Comparison of ENCODE assay signal across 12 cellular contexts in genomic region chr1:67479146-67479891, GRCh38. TPM values are rescaled to one million over a fixed set of nuclear protein-coding genes. Genes with fewer than 3 reads are reported as not detected.
DNase-seq lines count a peak whose midpoint lies in the region; ATAC-seq, FAIRE-seq and TF ChIP-seq lines count a peak whose summit lies in the region.
"Had no signal": no experiment of that assay in that cellular context is flagged by ENCODE, and none has a peak within 500 bp of the region (broad histone marks: within the 10 kb centered on the region; RNA-seq: fewer than 3 reads in every experiment).

No MANE protein-coding gene starts in this region.

- no peaks in the 10 kb centered on the region for H3K9me1 ChIP-seq in K562 (ENCODE audit: control insufficient read depth, insufficient read depth, low read length)

- no peaks in the 10 kb centered on the region for H3K79me2 ChIP-seq in K562 (ENCODE audit: control insufficient read depth, insufficient read depth, low read length)

- no peaks in the 10 kb centered on the region for H3K4me1 Mint-ChIP-seq in CD4-positive, alpha-beta memory T cell

- 0 out of 4 replicates have a peak, but pooled peaks of 1 of the 2 experiments have one; percentile 13 for TF ChIP-seq RAD21 in K562 (CRISPR knock-in tag; conservative IDR thresholded peaks at IDR 0.05 in 1 of 2, IDR thresholded peaks at IDR 0.05 in 1 of 2)

- POLR2A ChIA-PET in K562 (lab: Yijun Ruan, JAX) = interaction anchor here (0.6 to 1.8 kb wide), 9 partner anchors 12 to 163 kb away, joined by 3 to 5 read pairs (median 3); no protein-coding TSS in a partner anchor
- POLR2A ChIA-PET in CD4-positive, alpha-beta memory T cell (lab: Charles Lee; ENCODE audit: partially characterized antibody) = no interaction called here

- no peaks in the 10 kb centered on the region for H3K27me3 ChIP-seq in K562 (ENCODE audit: control insufficient read depth in 2 of 2, insufficient read depth in 2 of 2, low read length in 2 of 2)
- no peaks in the 10 kb centered on the region for H3K27me3 ChIP-seq in CD4-positive, alpha-beta memory T cell (ENCODE audit: insufficient read depth, low read length)

- peak; percentile 95 for ATAC-seq in K562
- ATAC-seq in HG02970 (IDR thresholded peaks at IDR 0.05; ENCODE audit: low FRiP score, unreplicated experiment) = no peak
- no peak for ATAC-seq in HG03342 (IDR thresholded peaks at IDR 0.05; ENCODE audit: unreplicated experiment)

- H3K27ac Mint-ChIP-seq in CD4-positive, alpha-beta memory T cell = no peak overlapping the region
- H3K27ac Mint-ChIP-seq: activated naive CD4-positive, alpha-beta T cell treated with anti-CD3 and anti-CD28 coated beads, Interleukin-2, amount 50 U/mL, for 24 hours; stimulated activated naive CD8-positive, alpha-beta T cell treated with anti-CD3 and anti-CD28 coated beads, Interleukin-15, Interleukin-2, amounts not matched to agents 100 ng/mL and 50 ng/mL, for 24 hours had no signal

- 1% methylated on average over 8 of the region's 10 CpGs for WGBS in K562 (ENCODE audit: insufficient coverage, low coverage, missing lambda C conversion rate)

- no peak overlapping the region for H3K4me3 ChIP-seq in K562
- H3K4me3 ChIP-seq in CD4-positive, alpha-beta memory T cell (ENCODE audit: low read length in 2 of 2) = no peak overlapping the region

- no TSS peak for BruUV-seq in K562 (replicated peaks; lab: Mats Ljungman, UMichigan)

- TF ChIP-seq CTCF in C4-2B (conservative IDR thresholded peaks at IDR 0.05) (no peak), K562 (IDR thresholded peaks at IDR 0.05 in 2 of 3, conservative IDR thresholded peaks at IDR 0.05 in 1 of 3; ENCODE audit: insufficient read depth in 2 of 3, low read depth in 1 of 3, low read length in 3 of 3) (no peak)

- in situ Hi-C loops in K562 (cut with MboI) = loop anchor here (25.0 kb wide), 1 partner anchor 492 kb away; no protein-coding TSS in a partner anchor

- DNase-seq in HT-29 (ENCODE audit: low spot score) = peak; percentile 25
- peak; percentile 83 to 95 (median 86) for DNase-seq in K562 (ENCODE audit: extremely low read depth in 1 of 4, low spot score in 3 of 4)
- DNase-seq in mucosa of gallbladder (ENCODE audit: low spot score) = peak; percentile 16
- no peak for DNase-seq in CD4-positive, alpha-beta memory T cell
- no peak for DNase-seq in KG1 (lab: John Stamatoyannopoulos, UW)
- DNase-seq: DND-41, posterior cingulate gyrus had no signal

- H3K4me2 ChIP-seq in K562 (ENCODE audit: insufficient read depth, low read length) = peak overlapping the region; percentile 52

- H3K9me3 Mint-ChIP-seq in CD4-positive, alpha-beta memory T cell = no peaks in the 10 kb centered on the region
- H3K9me3 Mint-ChIP-seq: activated naive CD4-positive, alpha-beta T cell treated with anti-CD3 and anti-CD28 coated beads, Interleukin-2, amount 50 U/mL, for 24 hours; stimulated activated naive CD8-positive, alpha-beta T cell treated with anti-CD3 and anti-CD28 coated beads, Interleukin-15, Interleukin-2, amounts not matched to agents 100 ng/mL and 50 ng/mL, for 24 hours had no signal

- no peak for TF ChIP-seq POLR2A in K562 (conservative IDR thresholded peaks at IDR 0.05)

- H3K4me3 Mint-ChIP-seq in CD4-positive, alpha-beta memory T cell = no peak overlapping the region
- H3K4me3 Mint-ChIP-seq: activated naive CD4-positive, alpha-beta T cell treated with anti-CD3 and anti-CD28 coated beads, Interleukin-2, amount 50 U/mL, for 24 hours; stimulated activated naive CD8-positive, alpha-beta T cell treated with anti-CD3 and anti-CD28 coated beads, Interleukin-15, Interleukin-2, amounts not matched to agents 100 ng/mL and 50 ng/mL, for 24 hours had no signal

- H3K9ac ChIP-seq in K562 (ENCODE audit: insufficient read depth in 1 of 2, low read depth in 2 of 2, low read length in 2 of 2) = peak overlapping the region in 1 of 2 experiments; percentile 48; a peak in 3 of 4 replicates

- intact Hi-C loops in K562 (cut with micrococcal nuclease) = loop anchor here (2.0 kb wide), 1 partner anchor 49 kb away; the partner anchor contains the start of gene SERBP1
- intact Hi-C loops in CD4-positive, alpha-beta memory T cell (cut with micrococcal nuclease) = no loop called here

- peak; percentile 71 for TF ChIP-seq EP300 in K562 (IDR thresholded peaks at IDR 0.05; ENCODE audit: low read length)

- peak; percentile 98 for FAIRE-seq in K562 (lab: Jason Lieb, UNC)

- no peaks in the 10 kb centered on the region for H4K20me1 ChIP-seq in K562 (replicated peaks; ENCODE audit: control insufficient read depth, insufficient read depth, low read length)

- peaks cover 22 to 30% of the 10 kb centered on the region in 2 experiments for H3K4me1 ChIP-seq in K562 (replicated peaks in 1 of 2; ENCODE audit: control insufficient read depth in 2 of 2, insufficient read depth in 2 of 2, low read length in 2 of 2)
- no peaks in the 10 kb centered on the region for H3K4me1 ChIP-seq in CD4-positive, alpha-beta memory T cell (ENCODE audit: insufficient read depth, low read length)

- H2AFZ ChIP-seq in K562 (ENCODE audit: low read depth, low read length) = peak overlapping the region; percentile 86

- no peaks in the 10 kb centered on the region for H3K36me3 Mint-ChIP-seq in CD4-positive, alpha-beta memory T cell
- H3K36me3 Mint-ChIP-seq: activated naive CD4-positive, alpha-beta T cell treated with anti-CD3 and anti-CD28 coated beads, Interleukin-2, amount 50 U/mL, for 24 hours had no signal

- peaks cover 0 to 2% of the 10 kb centered on the region in 2 donors for H3K27me3 Mint-ChIP-seq in CD4-positive, alpha-beta memory T cell
- H3K27me3 Mint-ChIP-seq: activated naive CD4-positive, alpha-beta T cell treated with anti-CD3 and anti-CD28 coated beads, Interleukin-2, amount 50 U/mL, for 24 hours; stimulated activated naive CD8-positive, alpha-beta T cell treated with anti-CD3 and anti-CD28 coated beads, Interleukin-15, Interleukin-2, amounts not matched to agents 100 ng/mL and 50 ng/mL, for 24 hours had no signal

- 0 out of 2 replicates have a peak, but pooled peaks cover 2% of the 10 kb centered on the region for H3K9me3 ChIP-seq in K562 (replicated peaks; ENCODE audit: control insufficient read depth, insufficient read depth, low read depth, low read length)
- no peaks in the 10 kb centered on the region for H3K9me3 ChIP-seq in CD4-positive, alpha-beta memory T cell (ENCODE audit: control insufficient read depth in 1 of 2, low read length in 2 of 2)

- H3K36me3 ChIP-seq in K562 (ENCODE audit: control insufficient read depth, insufficient read depth, low read length) = no peaks in the 10 kb centered on the region
- no peaks in the 10 kb centered on the region for H3K36me3 ChIP-seq in CD4-positive, alpha-beta memory T cell (ENCODE audit: insufficient read depth, low read length)

- peak overlapping the region; percentile 65 for H3K27ac ChIP-seq in C4-2B
- H3K27ac ChIP-seq in K562 (ENCODE audit: extremely low read depth, low read depth, low read length) = peak overlapping the region; percentile 61
- H3K27ac ChIP-seq in CD4-positive, alpha-beta memory T cell (ENCODE audit: low read depth, low read length) = no peak overlapping the region

- CTCF ChIA-PET in K562 (lab: Yijun Ruan, JAX; ENCODE audit: low intra/inter-chr PET ratio) = interaction anchor here (0.6 to 0.9 kb wide), 2 partner anchors 22 to 102 kb away, joined by 3 read pairs; no protein-coding TSS in a partner anchor
- CTCF ChIA-PET in CD4-positive, alpha-beta memory T cell (lab: Charles Lee; ENCODE audit: partially characterized antibody) = interaction anchor here (2.0 kb wide), 1 partner anchor 21 kb away, joined by 7 read pairs; no protein-coding TSS in a partner anchor

TF ChIP-seq in K562, 482 proteins besides CTCF, POLR2A, EP300 and RAD21 (continues in another document):
- peak; percentile 48; the same call in 1 of the 2 replicates for TF ChIP-seq ARID3A (IDR thresholded peaks at IDR 0.05; ENCODE audit: borderline replicate concordance, low read depth, low read length)

RNA-seq across cellular contexts. Expression of gene SERBP1, which starts 49.1 kb away (rescaled TPM):
- 227 TPM in 2 replicates for total RNA-seq in HT-29 (2014; rRNA removed; shearing (Covaris generic))
- 44.8 and 218 TPM in 2 replicates for total RNA-seq in K562 (2011; cell fraction: chromatin; rRNA removed; ENCODE audit: low replicate concordance)
- total RNA-seq in K562 (2011; cell fraction: nucleolus; rRNA removed) = 38.5 and 46.2 TPM in 2 replicates
- 82.6 and 125 TPM in 2 replicates for total RNA-seq in K562 (2011; cell fraction: nucleoplasm; rRNA removed)
- 656 and 761 TPM in 2 replicates for total RNA-seq in K562 (2014; rRNA removed)
- 464 and 519 TPM in 2 replicates for total RNA-seq in K562 (2014; rRNA removed; fragmentation: Illumina TruSeq; extraction: Trizol)
- 523 and 537 TPM in 2 replicates for total RNA-seq in K562 (2015; rRNA removed; fragmentation: Illumina TruSeq; extraction: Trizol)
- total RNA-seq in K562 (2021) = 415 and 449 TPM in 2 replicates
- polyA plus RNA-seq in K562 (2011; rRNA removed) = 295 and 420 TPM in 2 replicates
- 136 and 207 TPM in 2 replicates for polyA plus RNA-seq in K562 (2011; cell fraction: cytosol; rRNA removed)
- 65.4 and 88.8 TPM in 2 replicates for polyA plus RNA-seq in K562 (2011; cell fraction: nucleus; rRNA removed)
- polyA plus RNA-seq in K562 (2012) = 218 and 429 TPM in 2 replicates
- polyA plus RNA-seq in K562 (2014; fragmentation: Illumina TruSeq; extraction: Trizol) = 492 and 549 TPM in 2 replicates
- polyA plus RNA-seq in K562 (2014; fragmentation: Nextera tagmentation; extraction: Ambion mirVana) = 10 to 100 TPM; 79.9 to 81.2 TPM
- polyA plus RNA-seq in K562 (2014; rRNA removed) = 494 and 522 TPM in 2 replicates
- polyA minus RNA-seq in K562 (2011; rRNA and poly(A)+ RNA removed) = 427 and 585 TPM in 2 replicates
- 185 and 239 TPM in 2 replicates for polyA minus RNA-seq in K562 (2011; cell fraction: cytosol; rRNA and poly(A)+ RNA removed)
- polyA minus RNA-seq in K562 (2011; cell fraction: nucleus; rRNA and poly(A)+ RNA removed) = 63.4 and 107 TPM in 2 replicates
- total RNA-seq in mucosa of gallbladder = 145 TPM
- 100 to 1,000 TPM; 148 to 154 TPM for total RNA-seq in CD4-positive, alpha-beta memory T cell
- polyA plus RNA-seq in CD4-positive, alpha-beta memory T cell = 100 to 1,000 TPM in 1 of 2 donors, 10 to 100 TPM in 1; 94.9 to 125 TPM

Comparison
In these comparisons a context has a peak if more than half of its experiments do, and no peak if none do; other contexts are left out.
1. DNase-seq: peak in HT-29 (single experiment), K562 (4 of 4) and mucosa of gallbladder (single experiment); none in CD4-positive, alpha-beta memory T cell (0 of 5) and KG1 (single experiment).